Comparison of ENCODE assay signal across 9 cellular contexts in genomic region chr14:61813101-61813596, GRCh38. TPM values are rescaled to one million over a fixed set of nuclear protein-coding genes. Genes with fewer than 3 reads are reported as not detected.
DNase-seq lines count a peak whose midpoint lies in the region; ATAC-seq and TF ChIP-seq lines count a peak whose summit lies in the region.
"Had no signal": no experiment of that assay in that cellular context is flagged by ENCODE, and none has a peak within 500 bp of the region (broad histone marks: within the 10 kb centered on the region; RNA-seq: fewer than 3 reads in every experiment).

No MANE protein-coding gene starts in this region.

- H3K9me3 Mint-ChIP-seq in H9, result peaks cover 0 to 3% of the 10 kb centered on the region in 2 experiments; a peak in 4 of 5 replicates
- peaks cover 0 to 1% (median 0%) of the 10 kb centered on the region in 11 donors for H3K9me3 Mint-ChIP-seq in naive thymus-derived CD4-positive, alpha-beta T cell
- no peaks in the 10 kb centered on the region for H3K9me3 Mint-ChIP-seq in natural killer cell treated with Interleukin-12 subunit alpha and Interleukin-12 subunit beta and Interleukin-15 and Interleukin-18, amount 100 ng/mL, for 72 hours

- no peaks in the 10 kb centered on the region for H3K36me3 ChIP-seq in naive thymus-derived CD4-positive, alpha-beta T cell (ENCODE audit: control insufficient read depth in 2 of 3, insufficient read depth in 3 of 3, low read length in 3 of 3)

- peaks cover 62% of the 10 kb centered on the region for H3K27me3 Mint-ChIP-seq in H9 (ENCODE audit: low read depth)
- H3K27me3 Mint-ChIP-seq in naive thymus-derived CD4-positive, alpha-beta T cell, result peaks cover 32 to 86% (median 57%) of the 10 kb centered on the region in 5 donors
- H3K27me3 Mint-ChIP-seq in natural killer cell treated with Interleukin-12 subunit alpha and Interleukin-12 subunit beta and Interleukin-15 and Interleukin-18, amount 100 ng/mL, for 72 hours, result peaks cover 44 to 55% of the 10 kb centered on the region in 2 donors

- H3K4me3 ChIP-seq in AG04449 (ENCODE audit: low read depth, low read length) (peak overlapping the region; percentile 56), choroid plexus epithelial cell (ENCODE audit: low read depth, low read length) (peak overlapping the region; percentile 66)
- H3K4me3 ChIP-seq in naive thymus-derived CD4-positive, alpha-beta T cell (ENCODE audit: low read length), result peak overlapping the region; percentile 35
- H3K4me3 ChIP-seq: GM12878 had no signal

- no peak overlapping the region for H3K27ac Mint-ChIP-seq in H9
- H3K27ac Mint-ChIP-seq in naive thymus-derived CD4-positive, alpha-beta T cell, result peak overlapping the region in 1 of 9 donors; percentile 65
- H3K27ac Mint-ChIP-seq in natural killer cell treated with Interleukin-12 subunit alpha and Interleukin-12 subunit beta and Interleukin-15 and Interleukin-18, amount 100 ng/mL, for 72 hours, result no peak overlapping the region

- no CpG with 5 or more reads among the region's 25 CpGs for WGBS in H9 (ENCODE audit: extremely low coverage, insufficient read length, low lambda C conversion rate)

- H3K9ac ChIP-seq in H9 (ENCODE audit: extremely low read depth, insufficient read length, low read length), result peak overlapping the region; percentile 10

- no peak overlapping the region for H3K56ac ChIP-seq in H9 (ENCODE audit: insufficient read length, low read depth, low read length)

- no peak overlapping the region for H2BK12ac ChIP-seq in H9 (ENCODE audit: insufficient read length, low read depth, low read length)

- H2BK5ac ChIP-seq in H9 (ENCODE audit: insufficient read length, low read length), result no peak overlapping the region

- H4K5ac ChIP-seq in H9 (ENCODE audit: insufficient read length, low read depth, low read length), result no peak overlapping the region

- no peaks in the 10 kb centered on the region for H3K79me1 ChIP-seq in H9 (ENCODE audit: insufficient read depth, low read depth, low read length, poor library complexity, severe bottlenecking)

- no peak overlapping the region for H4K8ac ChIP-seq in H9 (replicated peaks; ENCODE audit: insufficient read length, low read depth, low read length)

- no peaks in the 10 kb centered on the region for H4K20me1 ChIP-seq in H9 (ENCODE audit: control insufficient read depth, insufficient read depth, insufficient read length)

- no peak for TF ChIP-seq CTCF in AG04449 (IDR thresholded peaks at IDR 0.05; ENCODE audit: insufficient read depth, low read length, missing control alignments)
- no peak for TF ChIP-seq CTCF in H9 (conservative IDR thresholded peaks at IDR 0.05)
- TF ChIP-seq CTCF in choroid plexus epithelial cell (conservative IDR thresholded peaks at IDR 0.05; ENCODE audit: low read depth, low read length), result no peak

- CTCF ChIA-PET in AG04449 (lab: Yijun Ruan, JAX), result interaction anchor here (4.0 kb wide), 1 partner anchor 24 kb away, joined by 16 read pairs; no protein-coding TSS in a partner anchor
- CTCF ChIA-PET in naive thymus-derived CD4-positive, alpha-beta T cell (lab: Charles Lee), result no interaction called here

- peaks cover 6 to 10% of the 10 kb centered on the region in 2 experiments; a peak in 3 of 4 replicates for H3K4me1 Mint-ChIP-seq in H9
- peaks cover 0 to 14% (median 8%) of the 10 kb centered on the region in 7 donors for H3K4me1 Mint-ChIP-seq in naive thymus-derived CD4-positive, alpha-beta T cell
- H3K4me1 Mint-ChIP-seq in natural killer cell treated with Interleukin-12 subunit alpha and Interleukin-12 subunit beta and Interleukin-15 and Interleukin-18, amount 100 ng/mL, for 72 hours (ENCODE audit: low read depth in 2 of 2), result peaks cover 5 to 10% of the 10 kb centered on the region in 2 donors

- no peaks in the 10 kb centered on the region for H3K4me1 ChIP-seq in H9 (ENCODE audit: insufficient read depth, low read length)
- peaks cover 0 to 5% of the 10 kb centered on the region in 2 donors for H3K4me1 ChIP-seq in naive thymus-derived CD4-positive, alpha-beta T cell (ENCODE audit: control insufficient read depth in 2 of 2, insufficient read depth in 2 of 2, low read length in 2 of 2)

- no peak overlapping the region for H2AFZ ChIP-seq in H9 (ENCODE audit: low read length)

- H3K27me3 ChIP-seq in H9 (ENCODE audit: insufficient read depth, low read length), result peaks cover 15% of the 10 kb centered on the region
- H3K27me3 ChIP-seq in naive thymus-derived CD4-positive, alpha-beta T cell (ENCODE audit: control insufficient read depth in 2 of 2, insufficient read depth in 2 of 2, low read length in 2 of 2), result peaks cover 3 to 16% of the 10 kb centered on the region in 2 donors

- H2AK5ac ChIP-seq in H9 (ENCODE audit: insufficient read length, low read length), result no peak overlapping the region

- peaks cover 0 to 2% (median 0%) of the 10 kb centered on the region in 3 experiments; a peak in 2 of 7 replicates for H3K36me3 Mint-ChIP-seq in H9 (ENCODE audit: insufficient read depth in 1 of 3, low read depth in 3 of 3)
- peaks cover 0 to 11% (median 4%) of the 10 kb centered on the region in 5 donors for H3K36me3 Mint-ChIP-seq in naive thymus-derived CD4-positive, alpha-beta T cell
- H3K36me3 Mint-ChIP-seq in natural killer cell treated with Interleukin-12 subunit alpha and Interleukin-12 subunit beta and Interleukin-15 and Interleukin-18, amount 100 ng/mL, for 72 hours, result no peaks in the 10 kb centered on the region

- peak overlapping the region; percentile 50; the same call in 1 of the 2 replicates for H3K14ac ChIP-seq in H9 (ENCODE audit: insufficient read depth, low read length)

- no peak overlapping the region for H4K91ac ChIP-seq in H9 (ENCODE audit: insufficient read length, low read depth, low read length)

- H3K27ac ChIP-seq in H9 (ENCODE audit: insufficient read length, low read depth, low read length), result no peak overlapping the region
- no peak overlapping the region for H3K27ac ChIP-seq in naive thymus-derived CD4-positive, alpha-beta T cell (ENCODE audit: low read depth, low read length)

- POLR2A ChIA-PET in AG04449 (lab: Yijun Ruan, JAX), result no interaction called here
- POLR2A ChIA-PET in naive thymus-derived CD4-positive, alpha-beta T cell (lab: Charles Lee), result interaction anchor here (0.7 kb wide), 1 partner anchor 32 kb away, joined by 4 read pairs; no protein-coding TSS in a partner anchor

- H3K4ac ChIP-seq in H9 (ENCODE audit: low read depth, low read length), result no peak overlapping the region

- no peak overlapping the region; the same call in 1 of the 2 replicates for H2BK15ac ChIP-seq in H9 (ENCODE audit: low read depth, low read length)

- H3K9me3 ChIP-seq in H9 (ENCODE audit: control insufficient read depth, low read depth, low read length), result no peaks in the 10 kb centered on the region
- no peaks in the 10 kb centered on the region for H3K9me3 ChIP-seq in naive thymus-derived CD4-positive, alpha-beta T cell (ENCODE audit: control insufficient read depth in 2 of 3, low read length in 3 of 3)

- intact Hi-C loops in naive thymus-derived CD4-positive, alpha-beta T cell (cut with micrococcal nuclease), result no loop called here

- no peak overlapping the region for H2BK20ac ChIP-seq in H9 (ENCODE audit: low read depth, low read length, poor library complexity, severe bottlenecking)

- H3K4me3 Mint-ChIP-seq in H9, result peak overlapping the region; percentile 79 to 94
- H3K4me3 Mint-ChIP-seq in naive thymus-derived CD4-positive, alpha-beta T cell, result peak overlapping the region; percentile 60 to 86 (median 76)
- no peak overlapping the region for H3K4me3 Mint-ChIP-seq in natural killer cell treated with Interleukin-12 subunit alpha and Interleukin-12 subunit beta and Interleukin-15 and Interleukin-18, amount 100 ng/mL, for 72 hours

- DNase-seq in AG04449 (ENCODE audit: low read depth, low spot score) (no peak), H9 (no peak), choroid plexus epithelial cell (ENCODE audit: low read depth) (no peak), NCI-H82 (lab: John Stamatoyannopoulos, UW) (no peak)
- DNase-seq in naive thymus-derived CD4-positive, alpha-beta T cell, result no peak
- DNase-seq in natural killer cell treated with Interleukin-12 subunit alpha and Interleukin-12 subunit beta and Interleukin-15 and Interleukin-18, amount 100 ng/mL, for 72 hours (ENCODE audit: low spot score), result no peak

- H3K23me2 ChIP-seq in H9 (ENCODE audit: insufficient read length, low read depth, low read length, poor library complexity, severe bottlenecking), result peaks cover 6% of the 10 kb centered on the region

- H3K18ac ChIP-seq in H9 (ENCODE audit: insufficient read length, low read depth, low read length), result no peak overlapping the region

- H3T11ph ChIP-seq in H9 (ENCODE audit: low read length), result no peak overlapping the region

- H3K23ac ChIP-seq in H9 (ENCODE audit: insufficient read length, low read depth, low read length), result no peak overlapping the region

- ATAC-seq in naive thymus-derived CD4-positive, alpha-beta T cell, result no peak
- ATAC-seq in natural killer cell treated with Interleukin-12 subunit alpha and Interleukin-12 subunit beta and Interleukin-15 and Interleukin-18, amount 100 ng/mL, for 72 hours, result no peak
- ATAC-seq in GM19023 (IDR thresholded peaks at IDR 0.05; ENCODE audit: unreplicated experiment) (no peak), GM21786 (IDR thresholded peaks at IDR 0.05; ENCODE audit: unreplicated experiment) (no peak)
- ATAC-seq: GM12878 had no signal

- H2BK120ac ChIP-seq in H9 (ENCODE audit: low read depth, low read length, poor library complexity, severe bottlenecking), result no peak overlapping the region

- peak overlapping the region; percentile 65 for H3K4me2 ChIP-seq in H9 (ENCODE audit: insufficient read depth, insufficient read length, low read length)

- no peaks in the 10 kb centered on the region for H3K79me2 ChIP-seq in H9 (ENCODE audit: insufficient read depth, low read length)

RNA-seq across cellular contexts. Expression of gene SYT16, which starts 0.6 kb away (rescaled TPM):
- 0.97 and 1.7 TPM in 2 replicates for total RNA-seq in H9 (2021)
- total RNA-seq in naive thymus-derived CD4-positive, alpha-beta T cell, result not detected
- not detected for polyA plus RNA-seq in naive thymus-derived CD4-positive, alpha-beta T cell
- total RNA-seq in natural killer cell treated with Interleukin-12 subunit alpha and Interleukin-12 subunit beta and Interleukin-15 and Interleukin-18, amount 100 ng/mL, for 72 hours, result under 1 TPM in 1 of 2 donors, not detected in 1; 0.36 TPM

RNA-seq across cellular contexts. Expression of gene SNAPC1, which starts 50.9 kb away (rescaled TPM):
- 6.8 and 7.1 TPM in 2 replicates for total RNA-seq in H9 (2021)
- total RNA-seq in naive thymus-derived CD4-positive, alpha-beta T cell, result 1 to 10 TPM; 3.5 to 8.7 (median 5.1) TPM
- polyA plus RNA-seq in naive thymus-derived CD4-positive, alpha-beta T cell, result 1 to 10 TPM; 6.3 to 6.5 TPM
- total RNA-seq in natural killer cell treated with Interleukin-12 subunit alpha and Interleukin-12 subunit beta and Interleukin-15 and Interleukin-18, amount 100 ng/mL, for 72 hours, result 1 to 10 TPM; 8.8 TPM
